In the genomic region with DNA sequence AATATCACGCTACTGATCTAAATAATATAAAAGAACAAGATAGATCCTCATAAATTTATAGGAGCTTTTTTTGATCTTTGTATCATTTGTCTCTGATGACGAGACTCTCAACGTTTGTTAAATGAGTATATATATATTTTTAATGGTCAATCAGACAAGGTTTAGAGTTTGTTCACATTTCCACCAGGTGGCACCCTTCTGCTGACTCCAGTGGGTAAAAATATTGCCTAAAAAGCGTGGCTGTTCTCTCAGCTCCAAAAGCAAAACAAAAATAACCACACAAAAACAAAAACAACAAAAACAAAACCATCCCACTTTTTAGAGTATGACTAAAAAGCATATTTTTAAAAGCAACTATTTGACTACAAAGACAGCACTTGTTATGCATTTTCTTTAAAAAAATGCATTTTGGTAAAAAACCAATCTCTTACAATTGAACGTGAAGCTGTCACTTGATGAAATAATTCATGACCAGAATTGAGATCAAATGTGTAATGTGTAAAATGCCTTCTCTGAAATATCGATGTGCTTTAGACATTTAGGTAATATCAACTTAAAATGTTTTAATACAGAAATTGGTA, we compare ENCODE assay signal across 8 cellular contexts.
DNase-seq lines count a peak whose midpoint lies in the region; ATAC-seq and TF ChIP-seq lines count a peak whose summit lies in the region.

No MANE protein-coding gene starts in this region.

- H3K27me3 ChIP-seq in KMS-11 (ENCODE audit: insufficient read depth, low read depth) (no peaks in the 10 kb centered on the region), SJCRH30 (no peaks in the 10 kb centered on the region), stomach (peaks cover 7 to 41% (median 30%) of the 10 kb centered on the region in 3 donors)

- DNase-seq in GM04504 (ENCODE audit: low read depth) (peak; percentile 6), SJCRH30 (peak; percentile 15 to 58), hepatic stellate cell (ENCODE audit: low spot score) (peak; percentile 8), DMS79 treated with DMSO at 0.1 percent for 48 hours (lab: John Stamatoyannopoulos, UW) (no peak), stomach (no peak), NCI-H2227 treated with DMSO at 0.1 percent for 48 hours (lab: John Stamatoyannopoulos, UW) (no peak)

- H2AFZ ChIP-seq in KMS-11 (ENCODE audit: low read depth): no peak overlapping the region

- H3K4me3 ChIP-seq in KMS-11 (IDR thresholded peaks at IDR 0.05; ENCODE audit: insufficient read depth, low read depth, low read length) (no peak overlapping the region), SJCRH30 (no peak overlapping the region), stomach (no peak overlapping the region)

- no peak for ATAC-seq in HG03175 (IDR thresholded peaks at IDR 0.05; ENCODE audit: unreplicated experiment)

- 0 out of 2 replicates have a peak overlapping the region, but pooled peaks have one; percentile 30 for H3K4me2 ChIP-seq in KMS-11

- no peaks in the 10 kb centered on the region for H3K79me2 ChIP-seq in KMS-11 (ENCODE audit: insufficient read depth, low read depth)

- no peak for TF ChIP-seq POLR2A in stomach (IDR thresholded peaks at IDR 0.05)

- 39 to 47% (median 46%) methylated on average over 6 of the region's 6 CpGs for WGBS in stomach, 5 donors

- TF ChIP-seq CTCF in KMS-11 (conservative IDR thresholded peaks at IDR 0.05; ENCODE audit: low read depth, low read length) (peak; percentile 64), stomach (IDR thresholded peaks at IDR 0.05) (peak in 1 of 7 experiments; percentile 11)

- H3K27ac ChIP-seq in KMS-11 (no peak overlapping the region), SJCRH30 (no peak overlapping the region), stomach (no peak overlapping the region)

- no peaks in the 10 kb centered on the region for H3K9me3 ChIP-seq in SJCRH30 (replicated peaks)
- H3K9me3 ChIP-seq in stomach: peaks cover 0 to 15% (median 0%) of the 10 kb centered on the region in 4 donors

- H3K36me3 ChIP-seq in KMS-11 (ENCODE audit: insufficient read depth) (no peaks in the 10 kb centered on the region), SJCRH30 (no peaks in the 10 kb centered on the region; the same call in 1 of the 2 replicates), stomach (no peaks in the 10 kb centered on the region)

- TF ChIP-seq EP300 in stomach (IDR thresholded peaks at IDR 0.05): no peak

- intact Hi-C loops in stomach (cut with DNase I; ENCODE audit: low total_unique reads): no loop called here

- H3K9ac ChIP-seq in KMS-11: no peak overlapping the region

- H3K4me1 ChIP-seq in KMS-11 (ENCODE audit: low read depth, poor library complexity, severe bottlenecking) (peaks cover 6% of the 10 kb centered on the region), SJCRH30 (0 out of 2 replicates have a peak, but pooled peaks cover 3% of the 10 kb centered on the region), stomach (peaks cover 0 to 22% (median 11%) of the 10 kb centered on the region in 4 donors)

- no peaks in the 10 kb centered on the region for H4K20me1 ChIP-seq in KMS-11 (ENCODE audit: insufficient read depth)

Comparison
In these comparisons a context has a peak if more than half of its experiments do, and no peak if none do; other contexts are left out.
1. DNase-seq: peak in GM04504 (single experiment), SJCRH30 (2 of 2) and hepatic stellate cell (single experiment); none in DMS79 treated with DMSO at 0.1 percent for 48 hours (single experiment), stomach (single experiment) and NCI-H2227 treated with DMSO at 0.1 percent for 48 hours (single experiment).